ENCODE assay signal across 22 cellular contexts in the genomic region with DNA sequence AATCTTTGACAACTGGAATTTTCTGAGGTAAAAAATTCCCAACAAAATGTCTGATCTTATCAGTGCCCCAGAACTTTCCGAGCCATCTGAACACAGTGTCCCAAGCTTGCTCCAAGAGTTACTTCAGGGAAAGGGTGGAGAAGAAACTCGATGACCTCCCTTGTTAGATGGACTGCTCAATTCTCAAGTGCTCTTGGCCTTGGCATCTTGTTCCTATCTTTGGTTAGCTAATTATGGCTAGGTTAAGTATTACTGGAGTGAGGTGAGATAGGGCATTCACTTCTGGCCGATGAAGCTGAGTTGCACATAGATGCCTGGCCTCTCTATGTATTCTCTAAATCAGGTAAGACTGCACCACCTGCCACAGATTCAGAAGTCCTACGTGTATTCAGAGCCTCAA. TPM values are rescaled to one million over a fixed set of nuclear protein-coding genes. Genes with fewer than 3 reads are reported as not detected.
DNase-seq lines count a peak whose midpoint lies in the region; ATAC-seq, FAIRE-seq and TF ChIP-seq lines count a peak whose summit lies in the region.
"Had no signal": no experiment of that assay in that cellular context is flagged by ENCODE, and none has a peak within 500 bp of the region (broad histone marks: within the 10 kb centered on the region; RNA-seq: fewer than 3 reads in every experiment).

No MANE protein-coding gene starts in this region.

- WGBS in IMR-90 (ENCODE audit: extremely low coverage in 2 of 2, insufficient read length in 1 of 2), 2 experiments = 80% methylated on average over 2 of the region's 4 CpGs; no CpG with 5 or more reads in 1 of the 2 experiments
- 36 to 70% (median 66%) methylated on average over 4 of the region's 4 CpGs for WGBS in small intestine, 3 donors

- H3K9me3 ChIP-seq in IMR-90 (ENCODE audit: control insufficient read depth, insufficient read depth, low read length) (no peaks in the 10 kb centered on the region), astrocyte (ENCODE audit: insufficient read depth, low read depth, low read length) (no peaks in the 10 kb centered on the region), left lung (no peaks in the 10 kb centered on the region), small intestine (ENCODE audit: control insufficient read depth, low read depth) (no peaks in the 10 kb centered on the region)
- H3K9me3 ChIP-seq: BE2C, Caco-2 had no signal

- H3K4me1 ChIP-seq in IMR-90 (ENCODE audit: control insufficient read depth, insufficient read depth, low read length) (peaks cover 2% of the 10 kb centered on the region), astrocyte (ENCODE audit: insufficient read depth, low read length) (peaks cover 7% of the 10 kb centered on the region), left lung (no peaks in the 10 kb centered on the region), small intestine (ENCODE audit: control insufficient read depth in 2 of 2, insufficient read depth in 1 of 2, low read depth in 1 of 2, low read length in 1 of 2) (no peaks in the 10 kb centered on the region)
- H3K4me1 ChIP-seq: BE2C, Caco-2 had no signal

- H3K4me1 Mint-ChIP-seq in astrocyte (ENCODE audit: low read depth, unreplicated experiment) = peaks cover 10% of the 10 kb centered on the region
- H3K4me1 Mint-ChIP-seq: CD4-positive, CD25-positive, alpha-beta regulatory T cell had no signal

- H4K20me1 ChIP-seq in IMR-90 (ENCODE audit: insufficient read depth, low read length) (no peaks in the 10 kb centered on the region), astrocyte (ENCODE audit: insufficient read depth, low read length) (no peaks in the 10 kb centered on the region)

- no peak overlapping the region for H3K18ac ChIP-seq in IMR-90 (ENCODE audit: low read depth, low read length)

- peak overlapping the region; percentile 14; the same call in 1 of the 2 replicates for H2BK120ac ChIP-seq in IMR-90 (ENCODE audit: low read depth, low read length)

- TF ChIP-seq RAD21 in IMR-90 (IDR thresholded peaks at IDR 0.05; ENCODE audit: low read length) = no peak

- no peak overlapping the region for H3K27ac Mint-ChIP-seq in astrocyte (ENCODE audit: unreplicated experiment)
- H3K27ac Mint-ChIP-seq: CD4-positive, CD25-positive, alpha-beta regulatory T cell; IgD-negative memory B cell had no signal

- 0 out of 2 replicates have a peak overlapping the region, but pooled peaks have one; percentile 57 for H2BK20ac ChIP-seq in IMR-90 (ENCODE audit: low read depth, low read length)

- H3K36me3 ChIP-seq in IMR-90 (ENCODE audit: control insufficient read depth, insufficient read depth, low read length) = peaks cover 3% of the 10 kb centered on the region; the same call in 1 of the 2 replicates
- no peaks in the 10 kb centered on the region for H3K36me3 ChIP-seq in astrocyte (ENCODE audit: insufficient read depth, low read length)
- H3K36me3 ChIP-seq in left lung = peaks cover 0 to 6% of the 10 kb centered on the region in 2 donors
- no peaks in the 10 kb centered on the region for H3K36me3 ChIP-seq in small intestine (ENCODE audit: control insufficient read depth in 2 of 2, insufficient read depth in 2 of 2, low read length in 2 of 2)
- H3K36me3 ChIP-seq: BE2C had no signal

- no peaks in the 10 kb centered on the region for H3K9me3 Mint-ChIP-seq in astrocyte (ENCODE audit: unreplicated experiment)

- no peak for TF ChIP-seq POLR2A in IMR-90 (IDR thresholded peaks at IDR 0.05; ENCODE audit: low read depth, low read length)

- peaks cover 4 to 8% of the 10 kb centered on the region in 2 experiments; a peak in 3 of 4 replicates for H3K79me1 ChIP-seq in IMR-90 (ENCODE audit: low read depth in 1 of 2, low read length in 2 of 2)

- no peak overlapping the region; the same call in 2 of the 3 replicates for H2BK15ac ChIP-seq in IMR-90 (ENCODE audit: low read depth, low read length)

- H3K36me3 Mint-ChIP-seq in astrocyte (ENCODE audit: low read depth, unreplicated experiment) = no peaks in the 10 kb centered on the region

- peaks cover 2% of the 10 kb centered on the region; the same call in 1 of the 2 replicates for H3K27me3 ChIP-seq in IMR-90 (ENCODE audit: control insufficient read depth, insufficient read depth, low read length)
- H3K27me3 ChIP-seq in astrocyte (ENCODE audit: insufficient read depth, low read length) = no peaks in the 10 kb centered on the region
- no peaks in the 10 kb centered on the region for H3K27me3 ChIP-seq in left lung
- no peaks in the 10 kb centered on the region for H3K27me3 ChIP-seq in small intestine (ENCODE audit: control insufficient read depth in 2 of 2, insufficient read depth in 2 of 2, low read length in 2 of 2)
- H3K27me3 ChIP-seq: BE2C had no signal

- H2AFZ ChIP-seq in IMR-90 (replicated peaks; ENCODE audit: low read length, poor library complexity) = no peak overlapping the region
- no peak overlapping the region for H2AFZ ChIP-seq in astrocyte (ENCODE audit: low read depth, low read length)
- H2AFZ ChIP-seq: GM23248 had no signal

- no peak overlapping the region for H3K4me3 Mint-ChIP-seq in astrocyte (ENCODE audit: unreplicated experiment)
- H3K4me3 Mint-ChIP-seq: CD4-positive, CD25-positive, alpha-beta regulatory T cell; IgD-negative memory B cell had no signal

- DNase-seq in IMR-90 = no peak
- DNase-seq in astrocyte (ENCODE audit: low read depth) = no peak
- no peak for DNase-seq in left lung
- peak; percentile 81 for DNase-seq in small intestine
- DNase-seq in activated gamma-delta T cell (lab: John Stamatoyannopoulos, UW) = no peak
- DNase-seq in effector CD4-positive, alpha-beta T cell = no peak
- DNase-seq: ACHN; BE2C; C1 segment of cervical spinal cord; Caco-2; CD4-positive, CD25-positive, alpha-beta regulatory T cell; GM23248; HCEC 1CT had no signal

- BruUV-seq in IMR-90 (replicated peaks; lab: Mats Ljungman, UMichigan) = no TSS peak

- peak overlapping the region; percentile 35; the same call in 1 of the 2 replicates for H4K91ac ChIP-seq in IMR-90 (ENCODE audit: insufficient read depth, low read depth, low read length)

- H2AK5ac ChIP-seq in IMR-90 (ENCODE audit: low read depth, low read length) = peak overlapping the region; percentile 13; the same call in 1 of the 2 replicates

- intact Hi-C loops in IMR-90 (cut with micrococcal nuclease) (no loop called here), left lung (cut with DNase I) (no loop called here)

- no peak overlapping the region for H2AK9ac ChIP-seq in IMR-90 (replicated peaks; ENCODE audit: low read depth, low read length, poor library complexity)

- no peaks in the 10 kb centered on the region for H3K79me2 ChIP-seq in astrocyte (ENCODE audit: insufficient read depth, low read length)

- no peak overlapping the region for H3K23ac ChIP-seq in IMR-90 (ENCODE audit: low read depth, low read length)

- no peak overlapping the region for H3K56ac ChIP-seq in IMR-90 (ENCODE audit: extremely low read depth, insufficient read depth, low read length)

- H3K9ac ChIP-seq in IMR-90 (ENCODE audit: low read depth, low read length) = no peak overlapping the region
- H3K9ac ChIP-seq in astrocyte (ENCODE audit: low read length) = no peak overlapping the region
- H3K9ac ChIP-seq: GM23248 had no signal

- no peak overlapping the region for H2BK5ac ChIP-seq in IMR-90 (ENCODE audit: low read depth, low read length, poor library complexity, severe bottlenecking)

- no peak overlapping the region for H4K5ac ChIP-seq in IMR-90 (ENCODE audit: low read depth, low read length)

- FAIRE-seq in astrocyte (lab: Jason Lieb, UNC) (peak; percentile 99), small intestine (lab: Jason Lieb, UNC) (peak; percentile 36)
- FAIRE-seq: A204.1, D721Med, G401.6, GM12891, H54 had no signal

- H4K8ac ChIP-seq in IMR-90 (ENCODE audit: low read depth in 2 of 2, low read length in 2 of 2) = peak overlapping the region in 1 of 2 experiments; percentile 78; a peak in 2 of 4 replicates

- dilution Hi-C loops in IMR-90 (cut with HindIII; ENCODE audit: low sequenced_read_pairs, unreplicated experiment) = no loop called here

- H3K4ac ChIP-seq in IMR-90 (ENCODE audit: low read depth, low read length) = peak overlapping the region; percentile 22

- H3K4me2 ChIP-seq in IMR-90 (ENCODE audit: low read depth, low read length) (no peak overlapping the region), astrocyte (ENCODE audit: low read length) (no peak overlapping the region)

- H3K27me3 Mint-ChIP-seq in astrocyte (ENCODE audit: low read depth, unreplicated experiment) = no peaks in the 10 kb centered on the region
- H3K27me3 Mint-ChIP-seq: CD4-positive, CD25-positive, alpha-beta regulatory T cell; IgD-negative memory B cell had no signal

- CTCF ChIA-PET in IMR-90 (lab: Yijun Ruan, JAX) = no interaction called here

- ATAC-seq in IMR-90 (ENCODE audit: low read depth) = no peak
- ATAC-seq in left lung = peak; percentile 75
- no peak for ATAC-seq in HG03139 (IDR thresholded peaks at IDR 0.05; ENCODE audit: unreplicated experiment)

- TF ChIP-seq CTCF in IMR-90 (conservative IDR thresholded peaks at IDR 0.05; ENCODE audit: low read depth, low read length) (no peak), astrocyte (IDR thresholded peaks at IDR 0.05; ENCODE audit: insufficient read depth, low read depth, low read length) (no peak), left lung (IDR thresholded peaks at IDR 0.05) (no peak)

- peaks cover 7% of the 10 kb centered on the region; the same call in 1 of the 2 replicates for H3K9me1 ChIP-seq in IMR-90 (ENCODE audit: insufficient read depth, low read length)

- in situ Hi-C loops in IMR-90 (cut with MboI; ENCODE audit: low sequenced_read_pairs) = no loop called here

- POLR2A ChIA-PET in IMR-90 (lab: Charles Lee; ENCODE audit: unreplicated experiment) = no interaction called here

- no peak overlapping the region for H3K27ac ChIP-seq in IMR-90 (ENCODE audit: insufficient read depth, low read length)
- H3K27ac ChIP-seq in astrocyte (ENCODE audit: low read depth, low read length) = no peak overlapping the region
- H3K27ac ChIP-seq in left lung = no peak overlapping the region
- H3K27ac ChIP-seq in small intestine (ENCODE audit: low read depth in 1 of 2, low read length in 1 of 2) = no peak overlapping the region
- H3K27ac ChIP-seq: GM23248, HL-60 had no signal

- H3K4me3 ChIP-seq in IMR-90 (ENCODE audit: insufficient read depth, low read depth, low read length) (no peak overlapping the region), astrocyte (ENCODE audit: insufficient read depth, low read depth, low read length) (no peak overlapping the region), left lung (no peak overlapping the region), small intestine (ENCODE audit: low read depth in 1 of 2, low read length in 2 of 2) (no peak overlapping the region)
- H3K4me3 ChIP-seq: GM23248 had no signal

- peak overlapping the region; percentile 45; the same call in 1 of the 2 replicates for H3K14ac ChIP-seq in IMR-90 (replicated peaks; ENCODE audit: low read depth, low read length)

RNA-seq across cellular contexts. Expression of a gene that starts 9.1 kb away (rescaled TPM):
- total RNA-seq in IMR-90 (2012; rRNA removed) (not detected in 2 replicates), astrocyte (not detected in 2 replicates), left lung (under 1 TPM in 1 of 2 donors, not detected in 1; 0.64 TPM)
- polyA plus RNA-seq in IMR-90 (2012; rRNA removed) (not detected in 2 replicates), small intestine (100 to 1,000 TPM in 1 of 3 donors, 10 to 100 TPM in 2; 28.9 to 295 (median 34.9) TPM)
- polyA plus RNA-seq in IMR-90 (2012; cell fraction: cytosol; rRNA removed) = not detected in 2 replicates
- polyA plus RNA-seq in IMR-90 (2012; cell fraction: nucleus; rRNA removed; ENCODE audit: low replicate concordance) = not detected in 2 replicates
- total RNA-seq: Caco-2; CD4-positive, CD25-positive, alpha-beta regulatory T cell; GM23248; HT1080 had no signal
- polyA plus RNA-seq: CD4-positive, CD25-positive, alpha-beta regulatory T cell; GM23248; IgD-negative memory B cell had no signal
